Comparison of ENCODE assay signal across 22 cellular contexts in genomic region chr1:164575356-164575755, GRCh38. TPM values are rescaled to one million over a fixed set of nuclear protein-coding genes. Genes with fewer than 3 reads are reported as not detected.
DNase-seq lines count a peak whose midpoint lies in the region; ATAC-seq and TF ChIP-seq lines count a peak whose summit lies in the region.
"Had no signal": no experiment of that assay in that cellular context is flagged by ENCODE, and none has a peak within 500 bp of the region (broad histone marks: within the 10 kb centered on the region; RNA-seq: fewer than 3 reads in every experiment).

No MANE protein-coding gene starts in this region.

- H3K79me2 ChIP-seq in hepatocyte: peaks cover 100% of the 10 kb centered on the region

- H3K27ac ChIP-seq in left ventricle myocardium inferior (replicated peaks) (peak overlapping the region; percentile 76), right atrium auricular region (peak overlapping the region in 1 of 2 donors; percentile 72), hepatocyte (peak overlapping the region; percentile 87), ovary (no peak overlapping the region)

- no peak for TF ChIP-seq EP300 in ovary (IDR thresholded peaks at IDR 0.05)

- H3K9me3 ChIP-seq in left ventricle myocardium inferior (replicated peaks) (no peaks in the 10 kb centered on the region), right atrium auricular region (no peaks in the 10 kb centered on the region), hepatocyte (ENCODE audit: low read depth) (no peaks in the 10 kb centered on the region), ovary (no peaks in the 10 kb centered on the region)
- H3K9me3 ChIP-seq: Caco-2, left lung had no signal

- H3K9me2 ChIP-seq in hepatocyte (replicated peaks; ENCODE audit: insufficient read depth): no peaks in the 10 kb centered on the region

- WGBS in hepatocyte (ENCODE audit: low lambda C conversion rate, missing lambda C conversion rate): 64% methylated on average over 3 of the region's 3 CpGs
- 61 to 74% (median 64%) methylated on average over 3 of the region's 3 CpGs for WGBS in ovary, 3 donors

- no peak for ATAC-seq in GM19324 (IDR thresholded peaks at IDR 0.05; ENCODE audit: low FRiP score, unreplicated experiment)
- ATAC-seq: HepG2; stimulated activated naive B cell treated with anti-CD40 and anti-IgM and Interleukin-4, amounts not matched to agents 10 μg/mL and 1 μg/mL and 100 μg/mL, for 72 hours had no signal

- peak overlapping the region; percentile 75 for H3K4me2 ChIP-seq in hepatocyte

- TF ChIP-seq POLR2A in ovary (IDR thresholded peaks at IDR 0.05): no peak

- no peak overlapping the region for H2AFZ ChIP-seq in hepatocyte

- intact Hi-C loops in left ventricle myocardium inferior (cut with micrococcal nuclease): no loop called here
- intact Hi-C loops in ovary (cut with DNase I): no loop called here

- TF ChIP-seq CTCF in left ventricle myocardium inferior (IDR thresholded peaks at IDR 0.05; ENCODE audit: borderline replicate concordance) (no peak), right atrium auricular region (IDR thresholded peaks at IDR 0.05) (no peak), hepatocyte (IDR thresholded peaks at IDR 0.05; ENCODE audit: poor library complexity) (no peak), ovary (IDR thresholded peaks at IDR 0.05) (no peak)

- peaks cover 13% of the 10 kb centered on the region for H4K20me1 ChIP-seq in hepatocyte (ENCODE audit: insufficient read depth, poor library complexity, severe bottlenecking)

- H3K4me3 ChIP-seq in left ventricle myocardium inferior: peak overlapping the region; percentile 56
- H3K4me3 ChIP-seq in right atrium auricular region: no peak overlapping the region
- H3K4me3 ChIP-seq in hepatocyte: no peak overlapping the region
- H3K4me3 ChIP-seq in ovary: peak overlapping the region; percentile 32
- H3K4me3 ChIP-seq: left lung had no signal

- H3K4me1 ChIP-seq in left ventricle myocardium inferior (peaks cover 75% of the 10 kb centered on the region), right atrium auricular region (peaks cover 0 to 58% of the 10 kb centered on the region in 2 donors), hepatocyte (ENCODE audit: insufficient read depth) (peaks cover 41% of the 10 kb centered on the region), ovary (ENCODE audit: insufficient read depth) (peaks cover 13% of the 10 kb centered on the region)

- no peak for DNase-seq in left ventricle myocardium inferior
- DNase-seq in right atrium auricular region (ENCODE audit: low spot score): no peak
- DNase-seq in hepatocyte (ENCODE audit: low spot score): no peak
- no peak for DNase-seq in ovary
- no peak for DNase-seq in kidney tubule cell (ENCODE audit: low spot score)
- DNase-seq in CD1c-positive myeloid dendritic cell (ENCODE audit: extremely low spot score): no peak
- no peak for DNase-seq in GM19240 (ENCODE audit: insufficient read length, low spot score)
- DNase-seq: 8988T; activated CD4-positive, alpha-beta T cell treated with anti-CD3 and anti-CD28 coated beads for 48 hours; AML-193; aorta; Caco-2; cerebellar nuclear complex; NCI-H1417 treated with DMSO at 0.1 percent for 48 hours; NCI-H2171; NCI-H524 treated with DMSO at 0.1 percent for 48 hours; stimulated activated CD4-positive, alpha-beta T cell treated with anti-CD3 and anti-CD28 coated beads, Interleukin-2, amount 100 ng/mL, for 24 hours; stimulated activated naive B cell treated with anti-CD40 and anti-IgM and Interleukin-4, amounts not matched to agents 10 μg/mL and 1 μg/mL and 100 μg/mL, for 72 hours; trophoblast cell had no signal

- H3K27me3 ChIP-seq in left ventricle myocardium inferior (ENCODE audit: low read depth) (no peaks in the 10 kb centered on the region), right atrium auricular region (no peaks in the 10 kb centered on the region), hepatocyte (no peaks in the 10 kb centered on the region), ovary (no peaks in the 10 kb centered on the region)
- H3K27me3 ChIP-seq: left lung had no signal

- H3K36me3 ChIP-seq in left ventricle myocardium inferior (peaks cover 5% of the 10 kb centered on the region), right atrium auricular region (no peaks in the 10 kb centered on the region), hepatocyte (replicated peaks; ENCODE audit: insufficient read depth, low read depth) (no peaks in the 10 kb centered on the region), ovary (no peaks in the 10 kb centered on the region)
- H3K36me3 ChIP-seq: left lung had no signal

RNA-seq across cellular contexts. Expression of gene PBX1, which starts 16.4 kb away (rescaled TPM):
- total RNA-seq in left ventricle myocardium inferior: 73.2 TPM
- total RNA-seq in right atrium auricular region: 10 to 100 TPM; 33.3 to 37.4 TPM
- 61.2 and 61.6 TPM in 2 replicates for total RNA-seq in hepatocyte
- 14.0 and 14.8 TPM in 2 replicates for polyA plus RNA-seq in hepatocyte
- 100 to 1,000 TPM in 5 of 7 donors, 10 to 100 TPM in 2; 73.2 to 220 (median 144) TPM for total RNA-seq in ovary
- polyA plus RNA-seq in ovary: 100 to 1,000 TPM in 1 of 2 donors, 10 to 100 TPM in 1; 43.7 to 142 TPM
- total RNA-seq: HepG2 had no signal

Comparison
In these comparisons a context has a peak if more than half of its experiments do, and no peak if none do; other contexts are left out.
1. H3K4me3 ChIP-seq: peak in left ventricle myocardium inferior (single experiment) and ovary (single experiment); none in right atrium auricular region (0 of 2) and hepatocyte (single experiment).
2. H3K27ac ChIP-seq: peak in left ventricle myocardium inferior (single experiment) and hepatocyte (single experiment); none in ovary (0 of 2).